Comparison of ENCODE assay signal across 8 cellular contexts in genomic region chr19:49590971-49591730, GRCh38. TPM values are rescaled to one million over a fixed set of nuclear protein-coding genes. Genes with fewer than 3 reads are reported as not detected.
DNase-seq lines count a peak whose midpoint lies in the region; ATAC-seq, FAIRE-seq and TF ChIP-seq lines count a peak whose summit lies in the region.

Gene PRR12, plus strand, starts transcription at chr19:49591182. Its CDS starts 473 bp downstream, at chr19:49591655.

- intact Hi-C loops in kidney (cut with DNase I) = no loop called here

- no peak for FAIRE-seq in kidney (lab: Jason Lieb, UNC)

- peak within 1 kb of the TSS; percentile 83 for H3K4me3 ChIP-seq in AG10803 (ENCODE audit: low read length)
- peak within 1 kb of the TSS; percentile 93 for H3K4me3 ChIP-seq in H7 (ENCODE audit: insufficient read depth, low read depth, low read length)
- H3K4me3 ChIP-seq in kidney (ENCODE audit: low read length in 2 of 2) = peak within 1 kb of the TSS; percentile 79 to 88

- no peaks in the 10 kb centered on the region for H3K27me3 Mint-ChIP-seq in chondrocyte (ENCODE audit: low read depth)

- peak within 1 kb of the TSS; percentile 83 for H3K4me3 Mint-ChIP-seq in chondrocyte (ENCODE audit: unreplicated experiment)

- peak within 1 kb of the TSS; percentile 86 to 91 for H3K27ac ChIP-seq in kidney (ENCODE audit: low read depth in 2 of 2, low read length in 2 of 2)

- no peaks in the 10 kb centered on the region for H3K27me3 ChIP-seq in H7 (ENCODE audit: control insufficient read depth, insufficient read depth, low read length)

- H3K4me1 Mint-ChIP-seq in chondrocyte (ENCODE audit: low read depth) = peaks cover 25% of the 10 kb centered on the region

- H3K9me3 ChIP-seq in kidney (ENCODE audit: control insufficient read depth in 1 of 2, low read length in 2 of 2) = no peaks in the 10 kb centered on the region

- DNase-seq in AG10803 (ENCODE audit: low read depth) = peak; percentile 66
- peak; percentile 96 for DNase-seq in H7
- peak; percentile 62 for DNase-seq in NCI-H446 treated with DMSO at 0.1 percent for 48 hours (lab: John Stamatoyannopoulos, UW)
- peak; percentile 58 to 61 for DNase-seq in activated CD4-positive, alpha-beta T cell treated with anti-CD3 and anti-CD28 coated beads for 24 hours (ENCODE audit: low read depth in 2 of 2)
- DNase-seq in chondrocyte (ENCODE audit: low spot score) = no peak
- peak; percentile 89 for DNase-seq in kidney
- DNase-seq in stimulated activated CD4-positive, alpha-beta T cell treated with anti-CD3 and anti-CD28 coated beads, Interleukin-15, amount 100 ng/mL, for 1 hour (ENCODE audit: low read depth in 1 of 2, low spot score in 1 of 2) = peak; percentile 53 to 59

- H3K9ac ChIP-seq in kidney (ENCODE audit: low read length in 2 of 2) = peak within 1 kb of the TSS; percentile 89 to 96

- peaks cover 8% of the 10 kb centered on the region for H3K36me3 ChIP-seq in H7 (replicated peaks; ENCODE audit: control insufficient read depth, insufficient read depth, low read length)
- H3K36me3 ChIP-seq in kidney (ENCODE audit: control insufficient read depth in 1 of 2, insufficient read depth in 2 of 2, low read length in 2 of 2) = peaks cover 0 to 10% of the 10 kb centered on the region in 2 donors

- peak within 1 kb of the TSS; percentile 94 for H3K27ac Mint-ChIP-seq in chondrocyte (ENCODE audit: unreplicated experiment)

- peaks cover 0 to 15% of the 10 kb centered on the region in 2 donors for H3K4me1 ChIP-seq in kidney (ENCODE audit: control insufficient read depth in 1 of 2, insufficient read depth in 1 of 2, low read depth in 1 of 2, low read length in 2 of 2)

- no peaks in the 10 kb centered on the region for H3K9me3 Mint-ChIP-seq in chondrocyte (ENCODE audit: low read depth)

- ATAC-seq in HG03196 (IDR thresholded peaks at IDR 0.05; ENCODE audit: unreplicated experiment) = no peak

- peaks cover 11% of the 10 kb centered on the region for H3K36me3 Mint-ChIP-seq in chondrocyte (ENCODE audit: low read depth)

- TF ChIP-seq CTCF in AG10803 (conservative IDR thresholded peaks at IDR 0.05; ENCODE audit: low read length) (no peak), chondrocyte (IDR thresholded peaks at IDR 0.05) (no peak), kidney (IDR thresholded peaks at IDR 0.05; ENCODE audit: borderline replicate concordance, extremely low read depth, insufficient read depth) (no peak)

RNA-seq across cellular contexts. Expression of gene PRR12, which starts in this region (rescaled TPM):
- 8.2 and 10.8 TPM in 2 replicates for total RNA-seq in H7 (2014; rRNA removed; shearing (Covaris generic))
- total RNA-seq in chondrocyte (23.8 to 33.9 TPM (median 28.1 TPM) in 3 replicates), kidney (27.4 TPM)
- 4.9 TPM for polyA plus RNA-seq in kidney (ENCODE audit: insufficient read depth, low read depth, low replicate concordance)
